In the genomic region with DNA sequence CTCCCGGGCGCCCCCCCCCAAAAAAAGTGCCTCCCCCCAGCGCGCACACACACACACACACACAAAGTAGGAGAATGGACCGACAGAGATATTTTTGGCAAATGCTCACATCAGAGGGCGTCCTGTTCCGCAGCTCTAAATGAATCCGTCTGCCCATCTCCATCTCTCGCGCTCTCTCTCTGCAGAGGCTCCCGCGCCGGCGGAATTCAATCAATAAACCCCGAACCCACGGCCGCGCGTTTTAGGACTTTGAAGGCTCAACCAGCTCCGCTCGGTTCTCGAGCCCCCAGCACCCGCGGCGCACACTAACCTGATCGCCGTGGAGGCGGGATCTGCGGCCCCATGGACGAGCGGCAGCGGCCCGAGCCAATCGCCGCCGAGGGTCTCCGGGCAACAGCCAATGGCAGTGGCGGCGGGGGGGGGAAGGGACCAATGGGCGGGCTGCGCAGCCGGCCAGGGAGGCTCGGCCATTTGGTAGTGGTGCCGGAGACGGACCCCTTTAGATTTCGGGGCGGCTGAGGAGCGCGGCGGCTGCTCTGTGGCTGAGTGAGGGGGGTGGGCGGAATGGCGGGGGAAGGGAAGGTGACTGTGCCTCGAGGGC, we compare ENCODE assay signal across 1 cellular context.
A peak's percentile ranks its signal among the peaks of the same experiment; 100 is the strongest.
TF ChIP-seq lines count a peak whose summit lies in the region.

A gene (minus strand): TSS at position 307 of the 601 bp plus-strand sequence. CDS start 144 bp downstream, at position 163.

TF ChIP-seq in HepG2, 621 proteins besides CTCF, POLR2A, EP300 and RAD21 (continued from another document and continues in another):
- TF ChIP-seq, protein P1, sequence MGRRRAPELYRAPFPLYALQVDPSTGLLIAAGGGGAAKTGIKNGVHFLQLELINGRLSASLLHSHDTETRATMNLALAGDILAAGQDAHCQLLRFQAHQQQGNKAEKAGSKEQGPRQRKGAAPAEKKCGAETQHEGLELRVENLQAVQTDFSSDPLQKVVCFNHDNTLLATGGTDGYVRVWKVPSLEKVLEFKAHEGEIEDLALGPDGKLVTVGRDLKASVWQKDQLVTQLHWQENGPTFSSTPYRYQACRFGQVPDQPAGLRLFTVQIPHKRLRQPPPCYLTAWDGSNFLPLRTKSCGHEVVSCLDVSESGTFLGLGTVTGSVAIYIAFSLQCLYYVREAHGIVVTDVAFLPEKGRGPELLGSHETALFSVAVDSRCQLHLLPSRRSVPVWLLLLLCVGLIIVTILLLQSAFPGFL (CRISPR knock-in tag; IDR thresholded peaks at IDR 0.05), result no peak
- TF ChIP-seq ZNF615 (CRISPR knock-in tag; IDR thresholded peaks at IDR 0.05; ENCODE audit: borderline replicate concordance) (no peak), CCDC6 (CRISPR knock-in tag; IDR thresholded peaks at IDR 0.05) (peak; percentile 19; the same call in 1 of the 2 replicates), RXRA (CRISPR knock-in tag; IDR thresholded peaks at IDR 0.05) (no peak), RBM39 (IDR thresholded peaks at IDR 0.05; ENCODE audit: low read depth, low read length, poor library complexity, severe bottlenecking) (no peak), POGZ (CRISPR knock-in tag; IDR thresholded peaks at IDR 0.05) (0 out of 2 replicates have a peak, but pooled peaks have one; percentile 21), ZNF264 (CRISPR knock-in tag; IDR thresholded peaks at IDR 0.05) (0 out of 2 replicates have a peak, but pooled peaks have one; percentile 35), ZBTB38 (CRISPR knock-in tag; IDR thresholded peaks at IDR 0.05) (no peak; the same call in 1 of the 2 replicates), NFE2 (CRISPR knock-in tag; IDR thresholded peaks at IDR 0.05) (no peak), MAFG (CRISPR knock-in tag; IDR thresholded peaks at IDR 0.05) (no peak), RAD51 (IDR thresholded peaks at IDR 0.05; ENCODE audit: borderline replicate concordance) (no peak), ZNF430 (CRISPR knock-in tag; IDR thresholded peaks at IDR 0.05) (0 out of 2 replicates have a peak, but pooled peaks have one; percentile 19), THAP11 (CRISPR knock-in tag; IDR thresholded peaks at IDR 0.05) (peak; percentile 32; the same call in 1 of the 2 replicates), NFRKB (IDR thresholded peaks at IDR 0.05) (no peak), HMG20B (CRISPR knock-in tag; conservative IDR thresholded peaks at IDR 0.05) (no peak), HNRNPH1 (optimal IDR thresholded peaks at IDR 0.05; ENCODE audit: low read depth, low read length) (no peak), PRPF4 (IDR thresholded peaks at IDR 0.05; ENCODE audit: low read depth, low read length, poor library complexity, severe bottlenecking) (no peak), HOXA7 (CRISPR knock-in tag; IDR thresholded peaks at IDR 0.05) (no peak), XBP1 (CRISPR knock-in tag; IDR thresholded peaks at IDR 0.05) (no peak), ARNT2 (CRISPR knock-in tag; IDR thresholded peaks at IDR 0.05; ENCODE audit: low read depth) (no peak), NCOR1 (IDR thresholded peaks at IDR 0.05; ENCODE audit: borderline replicate concordance, low read length) (no peak), CHD4 (IDR thresholded peaks at IDR 0.05; ENCODE audit: borderline replicate concordance, low read length) (no peak)
- TF ChIP-seq, protein P2, sequence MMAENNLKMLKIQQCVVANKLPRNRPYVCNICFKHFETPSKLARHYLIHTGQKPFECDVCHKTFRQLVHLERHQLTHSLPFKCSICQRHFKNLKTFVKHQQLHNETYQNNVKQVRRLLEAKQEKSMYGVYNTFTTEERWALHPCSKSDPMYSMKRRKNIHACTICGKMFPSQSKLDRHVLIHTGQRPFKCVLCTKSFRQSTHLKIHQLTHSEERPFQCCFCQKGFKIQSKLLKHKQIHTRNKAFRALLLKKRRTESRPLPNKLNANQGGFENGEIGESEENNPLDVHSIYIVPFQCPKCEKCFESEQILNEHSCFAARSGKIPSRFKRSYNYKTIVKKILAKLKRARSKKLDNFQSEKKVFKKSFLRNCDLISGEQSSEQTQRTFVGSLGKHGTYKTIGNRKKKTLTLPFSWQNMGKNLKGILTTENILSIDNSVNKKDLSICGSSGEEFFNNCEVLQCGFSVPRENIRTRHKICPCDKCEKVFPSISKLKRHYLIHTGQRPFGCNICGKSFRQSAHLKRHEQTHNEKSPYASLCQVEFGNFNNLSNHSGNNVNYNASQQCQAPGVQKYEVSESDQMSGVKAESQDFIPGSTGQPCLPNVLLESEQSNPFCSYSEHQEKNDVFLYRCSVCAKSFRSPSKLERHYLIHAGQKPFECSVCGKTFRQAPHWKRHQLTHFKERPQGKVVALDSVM (CRISPR knock-in tag; IDR thresholded peaks at IDR 0.05), result no peak
- TF ChIP-seq, protein P3, sequence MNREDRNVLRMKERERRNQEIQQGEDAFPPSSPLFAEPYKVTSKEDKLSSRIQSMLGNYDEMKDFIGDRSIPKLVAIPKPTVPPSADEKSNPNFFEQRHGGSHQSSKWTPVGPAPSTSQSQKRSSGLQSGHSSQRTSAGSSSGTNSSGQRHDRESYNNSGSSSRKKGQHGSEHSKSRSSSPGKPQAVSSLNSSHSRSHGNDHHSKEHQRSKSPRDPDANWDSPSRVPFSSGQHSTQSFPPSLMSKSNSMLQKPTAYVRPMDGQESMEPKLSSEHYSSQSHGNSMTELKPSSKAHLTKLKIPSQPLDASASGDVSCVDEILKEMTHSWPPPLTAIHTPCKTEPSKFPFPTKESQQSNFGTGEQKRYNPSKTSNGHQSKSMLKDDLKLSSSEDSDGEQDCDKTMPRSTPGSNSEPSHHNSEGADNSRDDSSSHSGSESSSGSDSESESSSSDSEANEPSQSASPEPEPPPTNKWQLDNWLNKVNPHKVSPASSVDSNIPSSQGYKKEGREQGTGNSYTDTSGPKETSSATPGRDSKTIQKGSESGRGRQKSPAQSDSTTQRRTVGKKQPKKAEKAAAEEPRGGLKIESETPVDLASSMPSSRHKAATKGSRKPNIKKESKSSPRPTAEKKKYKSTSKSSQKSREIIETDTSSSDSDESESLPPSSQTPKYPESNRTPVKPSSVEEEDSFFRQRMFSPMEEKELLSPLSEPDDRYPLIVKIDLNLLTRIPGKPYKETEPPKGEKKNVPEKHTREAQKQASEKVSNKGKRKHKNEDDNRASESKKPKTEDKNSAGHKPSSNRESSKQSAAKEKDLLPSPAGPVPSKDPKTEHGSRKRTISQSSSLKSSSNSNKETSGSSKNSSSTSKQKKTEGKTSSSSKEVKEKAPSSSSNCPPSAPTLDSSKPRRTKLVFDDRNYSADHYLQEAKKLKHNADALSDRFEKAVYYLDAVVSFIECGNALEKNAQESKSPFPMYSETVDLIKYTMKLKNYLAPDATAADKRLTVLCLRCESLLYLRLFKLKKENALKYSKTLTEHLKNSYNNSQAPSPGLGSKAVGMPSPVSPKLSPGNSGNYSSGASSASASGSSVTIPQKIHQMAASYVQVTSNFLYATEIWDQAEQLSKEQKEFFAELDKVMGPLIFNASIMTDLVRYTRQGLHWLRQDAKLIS (CRISPR knock-in tag; IDR thresholded peaks at IDR 0.05), result no peak; the same call in 1 of the 2 replicates
- TF ChIP-seq, protein P4, sequence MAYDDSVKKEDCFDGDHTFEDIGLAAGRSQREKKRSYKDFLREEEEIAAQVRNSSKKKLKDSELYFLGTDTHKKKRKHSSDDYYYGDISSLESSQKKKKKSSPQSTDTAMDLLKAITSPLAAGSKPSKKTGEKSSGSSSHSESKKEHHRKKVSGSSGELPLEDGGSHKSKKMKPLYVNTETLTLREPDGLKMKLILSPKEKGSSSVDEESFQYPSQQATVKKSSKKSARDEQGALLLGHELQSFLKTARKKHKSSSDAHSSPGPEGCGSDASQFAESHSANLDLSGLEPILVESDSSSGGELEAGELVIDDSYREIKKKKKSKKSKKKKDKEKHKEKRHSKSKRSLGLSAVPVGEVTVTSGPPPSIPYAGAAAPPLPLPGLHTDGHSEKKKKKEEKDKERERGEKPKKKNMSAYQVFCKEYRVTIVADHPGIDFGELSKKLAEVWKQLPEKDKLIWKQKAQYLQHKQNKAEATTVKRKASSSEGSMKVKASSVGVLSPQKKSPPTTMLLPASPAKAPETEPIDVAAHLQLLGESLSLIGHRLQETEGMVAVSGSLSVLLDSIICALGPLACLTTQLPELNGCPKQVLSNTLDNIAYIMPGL (CRISPR knock-in tag; IDR thresholded peaks at IDR 0.05; ENCODE audit: borderline replicate concordance in 1 of 2, low read depth in 1 of 2), result peak; percentile 40 to 68; a peak in 2 of 4 replicates
- TF ChIP-seq, protein P5, sequence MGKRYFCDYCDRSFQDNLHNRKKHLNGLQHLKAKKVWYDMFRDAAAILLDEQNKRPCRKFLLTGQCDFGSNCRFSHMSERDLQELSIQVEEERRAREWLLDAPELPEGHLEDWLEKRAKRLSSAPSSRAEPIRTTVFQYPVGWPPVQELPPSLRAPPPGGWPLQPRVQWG (CRISPR knock-in tag; IDR thresholded peaks at IDR 0.05; ENCODE audit: borderline replicate concordance, low read depth), result no peak
- TF ChIP-seq, protein P6, sequence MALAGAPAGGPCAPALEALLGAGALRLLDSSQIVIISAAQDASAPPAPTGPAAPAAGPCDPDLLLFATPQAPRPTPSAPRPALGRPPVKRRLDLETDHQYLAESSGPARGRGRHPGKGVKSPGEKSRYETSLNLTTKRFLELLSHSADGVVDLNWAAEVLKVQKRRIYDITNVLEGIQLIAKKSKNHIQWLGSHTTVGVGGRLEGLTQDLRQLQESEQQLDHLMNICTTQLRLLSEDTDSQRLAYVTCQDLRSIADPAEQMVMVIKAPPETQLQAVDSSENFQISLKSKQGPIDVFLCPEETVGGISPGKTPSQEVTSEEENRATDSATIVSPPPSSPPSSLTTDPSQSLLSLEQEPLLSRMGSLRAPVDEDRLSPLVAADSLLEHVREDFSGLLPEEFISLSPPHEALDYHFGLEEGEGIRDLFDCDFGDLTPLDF (CRISPR knock-in tag; IDR thresholded peaks at IDR 0.05), result no peak
- TF ChIP-seq, protein P7, sequence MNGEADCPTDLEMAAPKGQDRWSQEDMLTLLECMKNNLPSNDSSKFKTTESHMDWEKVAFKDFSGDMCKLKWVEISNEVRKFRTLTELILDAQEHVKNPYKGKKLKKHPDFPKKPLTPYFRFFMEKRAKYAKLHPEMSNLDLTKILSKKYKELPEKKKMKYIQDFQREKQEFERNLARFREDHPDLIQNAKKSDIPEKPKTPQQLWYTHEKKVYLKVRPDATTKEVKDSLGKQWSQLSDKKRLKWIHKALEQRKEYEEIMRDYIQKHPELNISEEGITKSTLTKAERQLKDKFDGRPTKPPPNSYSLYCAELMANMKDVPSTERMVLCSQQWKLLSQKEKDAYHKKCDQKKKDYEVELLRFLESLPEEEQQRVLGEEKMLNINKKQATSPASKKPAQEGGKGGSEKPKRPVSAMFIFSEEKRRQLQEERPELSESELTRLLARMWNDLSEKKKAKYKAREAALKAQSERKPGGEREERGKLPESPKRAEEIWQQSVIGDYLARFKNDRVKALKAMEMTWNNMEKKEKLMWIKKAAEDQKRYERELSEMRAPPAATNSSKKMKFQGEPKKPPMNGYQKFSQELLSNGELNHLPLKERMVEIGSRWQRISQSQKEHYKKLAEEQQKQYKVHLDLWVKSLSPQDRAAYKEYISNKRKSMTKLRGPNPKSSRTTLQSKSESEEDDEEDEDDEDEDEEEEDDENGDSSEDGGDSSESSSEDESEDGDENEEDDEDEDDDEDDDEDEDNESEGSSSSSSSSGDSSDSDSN (CRISPR knock-in tag; IDR thresholded peaks at IDR 0.05), result peak; percentile 66
- TF ChIP-seq, protein P8, sequence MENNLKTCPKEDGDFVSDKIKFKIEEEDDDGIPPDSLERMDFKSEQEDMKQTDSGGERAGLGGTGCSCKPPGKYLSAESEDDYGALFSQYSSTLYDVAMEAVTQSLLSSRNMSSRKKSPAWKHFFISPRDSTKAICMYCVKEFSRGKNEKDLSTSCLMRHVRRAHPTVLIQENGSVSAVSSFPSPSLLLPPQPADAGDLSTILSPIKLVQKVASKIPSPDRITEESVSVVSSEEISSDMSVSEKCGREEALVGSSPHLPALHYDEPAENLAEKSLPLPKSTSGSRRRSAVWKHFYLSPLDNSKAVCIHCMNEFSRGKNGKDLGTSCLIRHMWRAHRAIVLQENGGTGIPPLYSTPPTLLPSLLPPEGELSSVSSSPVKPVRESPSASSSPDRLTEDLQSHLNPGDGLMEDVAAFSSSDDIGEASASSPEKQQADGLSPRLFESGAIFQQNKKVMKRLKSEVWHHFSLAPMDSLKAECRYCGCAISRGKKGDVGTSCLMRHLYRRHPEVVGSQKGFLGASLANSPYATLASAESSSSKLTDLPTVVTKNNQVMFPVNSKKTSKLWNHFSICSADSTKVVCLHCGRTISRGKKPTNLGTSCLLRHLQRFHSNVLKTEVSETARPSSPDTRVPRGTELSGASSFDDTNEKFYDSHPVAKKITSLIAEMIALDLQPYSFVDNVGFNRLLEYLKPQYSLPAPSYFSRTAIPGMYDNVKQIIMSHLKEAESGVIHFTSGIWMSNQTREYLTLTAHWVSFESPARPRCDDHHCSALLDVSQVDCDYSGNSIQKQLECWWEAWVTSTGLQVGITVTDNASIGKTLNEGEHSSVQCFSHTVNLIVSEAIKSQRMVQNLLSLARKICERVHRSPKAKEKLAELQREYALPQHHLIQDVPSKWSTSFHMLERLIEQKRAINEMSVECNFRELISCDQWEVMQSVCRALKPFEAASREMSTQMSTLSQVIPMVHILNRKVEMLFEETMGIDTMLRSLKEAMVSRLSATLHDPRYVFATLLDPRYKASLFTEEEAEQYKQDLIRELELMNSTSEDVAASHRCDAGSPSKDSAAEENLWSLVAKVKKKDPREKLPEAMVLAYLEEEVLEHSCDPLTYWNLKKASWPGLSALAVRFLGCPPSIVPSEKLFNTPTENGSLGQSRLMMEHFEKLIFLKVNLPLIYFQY (CRISPR knock-in tag; IDR thresholded peaks at IDR 0.05; ENCODE audit: borderline replicate concordance), result no peak
- TF ChIP-seq, protein P9, sequence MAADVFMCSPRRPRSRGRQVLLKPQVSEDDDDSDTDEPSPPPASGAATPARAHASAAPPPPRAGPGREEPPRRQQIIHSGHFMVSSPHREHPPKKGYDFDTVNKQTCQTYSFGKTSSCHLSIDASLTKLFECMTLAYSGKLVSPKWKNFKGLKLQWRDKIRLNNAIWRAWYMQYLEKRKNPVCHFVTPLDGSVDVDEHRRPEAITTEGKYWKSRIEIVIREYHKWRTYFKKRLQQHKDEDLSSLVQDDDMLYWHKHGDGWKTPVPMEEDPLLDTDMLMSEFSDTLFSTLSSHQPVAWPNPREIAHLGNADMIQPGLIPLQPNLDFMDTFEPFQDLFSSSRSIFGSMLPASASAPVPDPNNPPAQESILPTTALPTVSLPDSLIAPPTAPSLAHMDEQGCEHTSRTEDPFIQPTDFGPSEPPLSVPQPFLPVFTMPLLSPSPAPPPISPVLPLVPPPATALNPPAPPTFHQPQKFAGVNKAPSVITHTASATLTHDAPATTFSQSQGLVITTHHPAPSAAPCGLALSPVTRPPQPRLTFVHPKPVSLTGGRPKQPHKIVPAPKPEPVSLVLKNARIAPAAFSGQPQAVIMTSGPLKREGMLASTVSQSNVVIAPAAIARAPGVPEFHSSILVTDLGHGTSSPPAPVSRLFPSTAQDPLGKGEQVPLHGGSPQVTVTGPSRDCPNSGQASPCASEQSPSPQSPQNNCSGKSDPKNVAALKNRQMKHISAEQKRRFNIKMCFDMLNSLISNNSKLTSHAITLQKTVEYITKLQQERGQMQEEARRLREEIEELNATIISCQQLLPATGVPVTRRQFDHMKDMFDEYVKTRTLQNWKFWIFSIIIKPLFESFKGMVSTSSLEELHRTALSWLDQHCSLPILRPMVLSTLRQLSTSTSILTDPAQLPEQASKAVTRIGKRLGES (CRISPR knock-in tag; IDR thresholded peaks at IDR 0.05; ENCODE audit: borderline replicate concordance), result no peak
- TF ChIP-seq, protein P10, sequence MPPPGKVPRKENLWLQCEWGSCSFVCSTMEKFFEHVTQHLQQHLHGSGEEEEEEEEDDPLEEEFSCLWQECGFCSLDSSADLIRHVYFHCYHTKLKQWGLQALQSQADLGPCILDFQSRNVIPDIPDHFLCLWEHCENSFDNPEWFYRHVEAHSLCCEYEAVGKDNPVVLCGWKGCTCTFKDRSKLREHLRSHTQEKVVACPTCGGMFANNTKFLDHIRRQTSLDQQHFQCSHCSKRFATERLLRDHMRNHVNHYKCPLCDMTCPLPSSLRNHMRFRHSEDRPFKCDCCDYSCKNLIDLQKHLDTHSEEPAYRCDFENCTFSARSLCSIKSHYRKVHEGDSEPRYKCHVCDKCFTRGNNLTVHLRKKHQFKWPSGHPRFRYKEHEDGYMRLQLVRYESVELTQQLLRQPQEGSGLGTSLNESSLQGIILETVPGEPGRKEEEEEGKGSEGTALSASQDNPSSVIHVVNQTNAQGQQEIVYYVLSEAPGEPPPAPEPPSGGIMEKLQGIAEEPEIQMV (CRISPR knock-in tag; IDR thresholded peaks at IDR 0.05; ENCODE audit: low read depth), result no peak
